19 cellular contexts compared by ENCODE assay signal in genomic region chr10:11529276-11529675, GRCh38.
DNase-seq lines count a peak whose midpoint lies in the region; ATAC-seq, FAIRE-seq and TF ChIP-seq lines count a peak whose summit lies in the region.
"Had no signal": no experiment of that assay in that cellular context is flagged by ENCODE, and none has a peak within 500 bp of the region (broad histone marks: within the 10 kb centered on the region; RNA-seq: fewer than 3 reads in every experiment).

No MANE protein-coding gene starts in this region.

- DNase-seq in GM18507 (ENCODE audit: extremely low spot score, insufficient read length, low read depth) (no peak), memory B cell (ENCODE audit: low spot score in 2 of 2) (no peak), NCI-H446 treated with DMSO at 0.1 percent for 48 hours (lab: John Stamatoyannopoulos, UW) (no peak), AG08396 (ENCODE audit: low spot score) (no peak)
- DNase-seq in stimulated activated naive CD4-positive, alpha-beta T cell treated with Interleukin-2 at 50 U/mL for 16 hours (lab: John Stamatoyannopoulos, UW) = no peak
- DNase-seq: Caco-2; CD4-positive, CD25-positive, alpha-beta regulatory T cell; NCI-H1105; NCI-H1694; NCI-H2081 treated with DMSO at 0.1 percent for 48 hours; NCI-H510A; NCI-H82; SHP77 had no signal

- H3K4me1 Mint-ChIP-seq in memory B cell = peaks cover 37% of the 10 kb centered on the region

- peak overlapping the region; percentile 72 for H3K4me2 ChIP-seq in BLaER1
- no peak overlapping the region for H3K4me2 ChIP-seq in SU-DHL-6 (ENCODE audit: low read depth, low read length, poor library complexity, severe bottlenecking)
- H3K4me2 ChIP-seq: A549 had no signal

- H3K27ac Mint-ChIP-seq in memory B cell = peak overlapping the region; percentile 77
- H3K27ac Mint-ChIP-seq: CD4-positive, CD25-positive, alpha-beta regulatory T cell had no signal

- H2AFZ ChIP-seq in SU-DHL-6 (ENCODE audit: low read depth, low read length, severe bottlenecking) = no peak overlapping the region

- H3K9me2 ChIP-seq in SU-DHL-6 (replicated peaks; ENCODE audit: insufficient read depth, low read length) = no peaks in the 10 kb centered on the region

- peaks cover 21% of the 10 kb centered on the region for H3F3A ChIP-seq in SU-DHL-6 (ENCODE audit: insufficient read depth)

- TF ChIP-seq CTCF in SU-DHL-6 (IDR thresholded peaks at IDR 0.05; ENCODE audit: insufficient read depth, low read length, poor library complexity, severe bottlenecking) = no peak

- H3K9ac ChIP-seq in BLaER1 (no peak overlapping the region), SU-DHL-6 (ENCODE audit: low read length) (no peak overlapping the region)

- H3K9me3 ChIP-seq in BLaER1 (no peaks in the 10 kb centered on the region), SU-DHL-6 (ENCODE audit: insufficient read depth, low read length) (no peaks in the 10 kb centered on the region)
- H3K9me3 ChIP-seq: A549, Caco-2 had no signal

- H3K79me2 ChIP-seq in SU-DHL-6 (ENCODE audit: insufficient read depth, low read length) = peaks cover 97% of the 10 kb centered on the region

- H3K27ac ChIP-seq in BLaER1 (no peak overlapping the region), SU-DHL-6 (ENCODE audit: low read depth, low read length) (peak overlapping the region; percentile 13; the same call in 1 of the 2 replicates)
- H3K27ac ChIP-seq: A549, SK-N-MC had no signal

- no peaks in the 10 kb centered on the region for H3K27me3 Mint-ChIP-seq in memory B cell

- FAIRE-seq in GM18507 (lab: Jason Lieb, UNC) = peak; percentile 9
- FAIRE-seq: H1 had no signal

- H3K4me3 Mint-ChIP-seq in memory B cell = no peak overlapping the region
- H3K4me3 Mint-ChIP-seq: CD4-positive, CD25-positive, alpha-beta regulatory T cell had no signal

- peaks cover 64% of the 10 kb centered on the region for H3K4me1 ChIP-seq in BLaER1
- H3K4me1 ChIP-seq: Caco-2 had no signal

- H3K36me3 Mint-ChIP-seq in memory B cell = peaks cover 13% of the 10 kb centered on the region

- H3K4me3 ChIP-seq in BLaER1 (no peak overlapping the region), SU-DHL-6 (ENCODE audit: insufficient read depth, low read length, poor library complexity, severe bottlenecking) (no peak overlapping the region)
- H3K4me3 ChIP-seq: A549, SK-N-MC had no signal

- H3K27me3 ChIP-seq in BLaER1 (no peaks in the 10 kb centered on the region), SU-DHL-6 (ENCODE audit: low read length) (no peaks in the 10 kb centered on the region)

- no peaks in the 10 kb centered on the region for H3K9me3 Mint-ChIP-seq in memory B cell
- H3K9me3 Mint-ChIP-seq: CD4-positive, CD25-positive, alpha-beta regulatory T cell had no signal

- peaks cover 20% of the 10 kb centered on the region for H3K36me3 ChIP-seq in BLaER1
- H3K36me3 ChIP-seq in SU-DHL-6 (ENCODE audit: low read length) = peaks cover 27% of the 10 kb centered on the region; the same call in 1 of the 2 replicates

- H4K20me1 ChIP-seq in BLaER1 (peaks cover 54% of the 10 kb centered on the region; the same call in 1 of the 2 replicates), SU-DHL-6 (ENCODE audit: low read depth, low read length) (peaks cover 6% of the 10 kb centered on the region)

- ATAC-seq in memory B cell (ENCODE audit: low read depth) = no peak
- no peak for ATAC-seq in GM21723 (IDR thresholded peaks at IDR 0.05; ENCODE audit: unreplicated experiment)
- ATAC-seq: A549 had no signal
